8 cellular contexts compared by ENCODE assay signal in the genomic region with DNA sequence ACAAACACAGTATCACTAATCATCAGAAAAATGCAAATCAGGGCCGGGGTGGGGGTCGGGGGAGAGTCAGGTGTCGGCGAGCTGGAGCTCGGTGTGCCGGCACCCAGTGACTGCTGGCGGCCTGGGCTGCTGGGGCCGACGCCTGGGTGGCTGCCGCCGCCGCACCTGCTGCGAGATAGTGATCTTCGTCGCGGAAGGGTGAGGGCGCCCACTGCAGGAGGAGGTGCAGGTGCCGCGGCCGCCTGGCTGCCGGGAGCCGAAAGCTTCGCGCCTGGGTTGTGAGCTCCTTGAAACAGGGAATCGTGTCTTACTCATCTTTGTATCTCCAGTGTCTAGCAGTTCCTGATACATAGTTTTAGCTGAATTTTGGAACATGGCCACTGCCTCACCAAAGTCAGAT.
DNase-seq lines count a peak whose midpoint lies in the region; ATAC-seq and TF ChIP-seq lines count a peak whose summit lies in the region.

No MANE protein-coding gene starts in this region.

- H3K4me1 ChIP-seq in HUES6 (ENCODE audit: control insufficient read depth, insufficient read depth, low read length) (no peaks in the 10 kb centered on the region), prostate gland (replicated peaks) (no peaks in the 10 kb centered on the region)

- H3K4me1 Mint-ChIP-seq in activated CD8-positive, alpha-beta T cell treated with anti-CD3 and anti-CD28 coated beads for 36 hours (ENCODE audit: low read depth), result no peaks in the 10 kb centered on the region

- ATAC-seq in GM21619 (IDR thresholded peaks at IDR 0.05; ENCODE audit: unreplicated experiment), result peak; percentile 94
- peak; percentile 74 for ATAC-seq in activated CD8-positive, alpha-beta T cell treated with anti-CD3 and anti-CD28 coated beads for 36 hours

- TF ChIP-seq CTCF in GM12874 (IDR thresholded peaks at IDR 0.05; ENCODE audit: insufficient read depth, low read depth, low read length) (peak; percentile 61), prostate gland (IDR thresholded peaks at IDR 0.05) (peak in 1 of 4 experiments; percentile 6)
- TF ChIP-seq CTCF in activated CD8-positive, alpha-beta T cell treated with anti-CD3 and anti-CD28 coated beads for 36 hours (IDR thresholded peaks at IDR 0.05), result no peak

- H3K9me3 ChIP-seq in HUES6 (ENCODE audit: control insufficient read depth, insufficient read depth, low read depth, low read length), result no peaks in the 10 kb centered on the region
- H3K9me3 ChIP-seq in prostate gland, result no peaks in the 10 kb centered on the region

- H3K36me3 Mint-ChIP-seq in activated CD8-positive, alpha-beta T cell treated with anti-CD3 and anti-CD28 coated beads for 36 hours (ENCODE audit: low read depth), result no peaks in the 10 kb centered on the region

- intact Hi-C loops in activated CD8-positive, alpha-beta T cell treated with anti-CD3 and anti-CD28 coated beads for 36 hours (cut with micrococcal nuclease), result loop anchor here (5.0 kb wide), 1 partner anchor 615 kb away; no protein-coding TSS in a partner anchor
- intact Hi-C loops in head of caudate nucleus (cut with DNase I), result no loop called here
- intact Hi-C loops in prostate gland (cut with DNase I), result no loop called here

- H3K27me3 Mint-ChIP-seq in activated CD8-positive, alpha-beta T cell treated with anti-CD3 and anti-CD28 coated beads for 36 hours, result peaks cover 15% of the 10 kb centered on the region

- no peak overlapping the region for H3K4me3 Mint-ChIP-seq in activated CD8-positive, alpha-beta T cell treated with anti-CD3 and anti-CD28 coated beads for 36 hours

- H3K4me3 ChIP-seq in HUES6 (ENCODE audit: low read depth, low read length) (0 out of 2 replicates have a peak overlapping the region, but pooled peaks have one; percentile 19), prostate gland (no peak overlapping the region)

- H3K27ac Mint-ChIP-seq in activated CD8-positive, alpha-beta T cell treated with anti-CD3 and anti-CD28 coated beads for 36 hours, result no peak overlapping the region

- H3K27me3 ChIP-seq in HUES6 (ENCODE audit: control insufficient read depth, insufficient read depth, low read length) (peaks cover 26% of the 10 kb centered on the region), prostate gland (replicated peaks; ENCODE audit: insufficient read depth) (no peaks in the 10 kb centered on the region)

- no peak for TF ChIP-seq POLR2A in prostate gland (IDR thresholded peaks at IDR 0.05)

- 15% methylated on average over 25 of the region's 25 CpGs for WGBS in prostate gland

- CTCF ChIA-PET in activated CD8-positive, alpha-beta T cell treated with anti-CD3 and anti-CD28 coated beads for 36 hours (lab: Charles Lee), result interaction anchor here (0.7 to 1.9 kb wide), 19 partner anchors 8 to 618 kb away, joined by 3 to 23 read pairs (median 4); no protein-coding TSS in a partner anchor

- H3K9ac ChIP-seq in HUES6 (ENCODE audit: low read length), result no peak overlapping the region

- no peaks in the 10 kb centered on the region for H3K9me3 Mint-ChIP-seq in activated CD8-positive, alpha-beta T cell treated with anti-CD3 and anti-CD28 coated beads for 36 hours

- H3K27ac ChIP-seq in HUES6 (ENCODE audit: low read depth, low read length) (no peak overlapping the region), prostate gland (no peak overlapping the region)

- H3K36me3 ChIP-seq in HUES6 (ENCODE audit: control insufficient read depth, insufficient read depth, low read length) (no peaks in the 10 kb centered on the region), prostate gland (no peaks in the 10 kb centered on the region)

- peak; percentile 65 for DNase-seq in activated CD8-positive, alpha-beta T cell treated with anti-CD3 and anti-CD28 coated beads for 36 hours
- DNase-seq in head of caudate nucleus (peak in 41 of 42 donors; percentile 2 to 80 (median 57)), COLO829 (ENCODE audit: low spot score) (no peak), prostate gland (ENCODE audit: low spot score) (no peak)
- DNase-seq in stimulated activated CD4-positive, alpha-beta T cell treated with anti-CD3 and anti-CD28 coated beads, Interleukin-2, amount 100 ng/mL, for 24 hours, result peak; percentile 20 to 55

- POLR2A ChIA-PET in activated CD8-positive, alpha-beta T cell treated with anti-CD3 and anti-CD28 coated beads for 36 hours (lab: Charles Lee), result interaction anchor here (0.7 kb wide), 1 partner anchor 30 kb away, joined by 3 read pairs; no protein-coding TSS in a partner anchor

Comparison
In these comparisons a context has a peak if more than half of its experiments do, and no peak if none do; other contexts are left out.
1. DNase-seq: peak in activated CD8-positive, alpha-beta T cell treated with anti-CD3 and anti-CD28 coated beads for 36 hours (single experiment), head of caudate nucleus (41 of 42) and stimulated activated CD4-positive, alpha-beta T cell treated with anti-CD3 and anti-CD28 coated beads, Interleukin-2, amount 100 ng/mL, for 24 hours (2 of 2); none in COLO829 (single experiment) and prostate gland (single experiment).